Comparison of ENCODE assay signal across 30 cellular contexts in genomic region chr9:4517274-4517673, GRCh38. TPM values are rescaled to one million over a fixed set of nuclear protein-coding genes. Genes with fewer than 3 reads are reported as not detected.
DNase-seq lines count a peak whose midpoint lies in the region; FAIRE-seq and TF ChIP-seq lines count a peak whose summit lies in the region.
"Had no signal": no experiment of that assay in that cellular context is flagged by ENCODE, and none has a peak within 500 bp of the region (broad histone marks: within the 10 kb centered on the region; RNA-seq: fewer than 3 reads in every experiment).

No MANE protein-coding gene starts in this region.

- no peak overlapping the region for H3K4me2 ChIP-seq in trophoblast cell (ENCODE audit: low read length)
- H3K4me2 ChIP-seq: PC-9 had no signal

- H3K4ac ChIP-seq in trophoblast cell (ENCODE audit: low read depth, low read length) = no peak overlapping the region

- H2BK12ac ChIP-seq in trophoblast cell (ENCODE audit: low read length) = no peak overlapping the region

- DNase-seq in Daoy (ENCODE audit: low read depth) (peak; percentile 46), RCC 7860 (ENCODE audit: low spot score) (peak; percentile 50), fibroblast of mammary gland (ENCODE audit: low read depth) (peak; percentile 14), trophoblast cell (peak; percentile 19 to 50), retina (no peak), activated gamma-delta T cell treated with Interleukin-2 at 50 U/mL for 16 hours (no peak), GM10248 (ENCODE audit: extremely low spot score) (no peak), DMS79 (lab: John Stamatoyannopoulos, UW) (no peak)
- DNase-seq: activated CD4-positive, alpha-beta memory T cell treated with anti-CD3 and anti-CD28 coated beads for 36 hours; activated CD4-positive, CD25-positive, alpha-beta regulatory T cell treated with anti-CD3 and anti-CD28 coated beads, Interleukin-2, amount 50 U/mL, for 72 hours; activated naive CD4-positive, alpha-beta T cell treated with anti-CD3 and anti-CD28 coated beads for 36 hours; adrenal gland; CD8-positive, alpha-beta memory T cell; cortex of kidney; DMS53; effector memory CD4-positive, alpha-beta T cell; GF-D8; islet precursor cell; KG1; left ventricle myocardium superior; mesendoderm; NCI-H2029; NCI-H524 treated with DMSO at 0.1 percent for 48 hours; Right ventricle myocardium superior; stimulated activated CD4-positive, alpha-beta T cell treated with anti-CD3 and anti-CD28 coated beads, Interleukin-4, amount 100 ng/mL, for 1 hour; T-helper 17 cell had no signal

- H2BK120ac ChIP-seq in trophoblast cell (ENCODE audit: insufficient read depth, low read length, poor library complexity) = no peak overlapping the region

- H4K91ac ChIP-seq in trophoblast cell (ENCODE audit: low read depth, low read length) = no peak overlapping the region

- H4K12ac ChIP-seq in trophoblast cell (ENCODE audit: low read depth, low read length) = no peak overlapping the region

- H3K36me3 ChIP-seq in trophoblast cell (ENCODE audit: control insufficient read depth in 1 of 2, insufficient read depth in 2 of 2, low read length in 2 of 2) = no peaks in the 10 kb centered on the region
- H3K36me3 ChIP-seq: adrenal gland, cardiac muscle cell, tibial nerve had no signal

- H3K9me3 ChIP-seq in trophoblast cell (ENCODE audit: insufficient read depth, low read depth, low read length) = no peaks in the 10 kb centered on the region
- H3K9me3 ChIP-seq: adrenal gland had no signal

- H3K27ac ChIP-seq in trophoblast cell (ENCODE audit: low read depth, low read length) = no peak overlapping the region
- H3K27ac ChIP-seq: adrenal gland, cardiac muscle cell, epithelial cell of prostate, PC-9, tibial nerve had no signal

- no peak overlapping the region for H2BK5ac ChIP-seq in trophoblast cell (ENCODE audit: low read depth, low read length, poor library complexity)

- no peaks in the 10 kb centered on the region for H3K79me1 ChIP-seq in trophoblast cell (ENCODE audit: low read length)

- no CpG with 5 or more reads among the region's 6 CpGs for WGBS in trophoblast cell (ENCODE audit: extremely low coverage, insufficient coverage, insufficient read length)

- peak; percentile 60 for FAIRE-seq in RCC 7860 (lab: Jason Lieb, UNC)

- H3K9ac ChIP-seq in trophoblast cell (ENCODE audit: low read length) = no peak overlapping the region

- CTCF ChIA-PET in GM10248 (lab: Yijun Ruan, JAX) = interaction anchor here (1.3 to 1.7 kb wide), 2 partner anchors 10 to 23 kb away, joined by 3 read pairs; no protein-coding TSS in a partner anchor

- H2AK5ac ChIP-seq in trophoblast cell (ENCODE audit: low read length) = no peak overlapping the region

- H3K4me1 ChIP-seq in trophoblast cell (ENCODE audit: control insufficient read depth in 1 of 2, insufficient read depth in 2 of 2, low read length in 2 of 2) = no peaks in the 10 kb centered on the region
- H3K4me1 ChIP-seq: adrenal gland, tibial nerve had no signal

- no peak overlapping the region for H3K23ac ChIP-seq in trophoblast cell (ENCODE audit: low read length)

- no peak overlapping the region for H2AFZ ChIP-seq in trophoblast cell (ENCODE audit: insufficient read depth, low read length, poor library complexity)
- H2AFZ ChIP-seq: PC-9 had no signal

- POLR2A ChIA-PET in GM10248 (lab: Yijun Ruan, JAX) = no interaction called here

- no peak overlapping the region for H3K4me3 ChIP-seq in fibroblast of mammary gland (ENCODE audit: control insufficient read depth, low read depth, low read length)
- H3K4me3 ChIP-seq in trophoblast cell (ENCODE audit: low read depth, low read length) = no peak overlapping the region
- H3K4me3 ChIP-seq: adrenal gland, cardiac muscle cell, PC-9, tibial nerve had no signal

- no peaks in the 10 kb centered on the region for H3K79me2 ChIP-seq in trophoblast cell (ENCODE audit: control insufficient read depth, insufficient read depth, low read length, poor library complexity)

- H3K27me3 ChIP-seq in trophoblast cell (ENCODE audit: insufficient read depth, low read length) = no peaks in the 10 kb centered on the region
- H3K27me3 ChIP-seq: adrenal gland, cardiac muscle cell, tibial nerve had no signal

- no peak overlapping the region for H4K8ac ChIP-seq in trophoblast cell (ENCODE audit: low read depth, low read length)

- no peak overlapping the region for H3K18ac ChIP-seq in trophoblast cell (ENCODE audit: low read length)

- H3K14ac ChIP-seq in trophoblast cell (ENCODE audit: low read length) = no peak overlapping the region

- TF ChIP-seq CTCF in fibroblast of mammary gland (conservative IDR thresholded peaks at IDR 0.05; ENCODE audit: control insufficient read depth, insufficient read depth, low read depth, low read length) = no peak
- no peak for TF ChIP-seq CTCF in GM10248 (IDR thresholded peaks at IDR 0.05; ENCODE audit: control extremely low read depth, extremely low read depth, low read depth, missing control alignments)

RNA-seq across cellular contexts. Expression of gene SLC1A1, which starts 27.0 kb away (rescaled TPM):
- 11.8 and 15.8 TPM in 2 replicates for total RNA-seq in Daoy (2014; rRNA removed; shearing (Covaris generic))
- 0.53 and 0.67 TPM in 2 replicates for polyA plus RNA-seq in trophoblast cell (2013)
- total RNA-seq: activated CD4-positive, alpha-beta memory T cell treated with anti-CD3 and anti-CD28 coated beads for 36 hours; activated naive CD4-positive, alpha-beta T cell treated with anti-CD3 and anti-CD28 coated beads for 36 hours had no signal
- polyA plus RNA-seq: CD8-positive, alpha-beta memory T cell had no signal

Comparison
In these comparisons a context has a peak if more than half of its experiments do, and no peak if none do; other contexts are left out.
1. DNase-seq: peak in Daoy (single experiment), RCC 7860 (single experiment), fibroblast of mammary gland (single experiment) and trophoblast cell (2 of 2); none in retina (single experiment), activated gamma-delta T cell treated with Interleukin-2 at 50 U/mL for 16 hours (single experiment), GM10248 (single experiment) and DMS79 (single experiment).